22 cellular contexts compared by ENCODE assay signal in the genomic region with DNA sequence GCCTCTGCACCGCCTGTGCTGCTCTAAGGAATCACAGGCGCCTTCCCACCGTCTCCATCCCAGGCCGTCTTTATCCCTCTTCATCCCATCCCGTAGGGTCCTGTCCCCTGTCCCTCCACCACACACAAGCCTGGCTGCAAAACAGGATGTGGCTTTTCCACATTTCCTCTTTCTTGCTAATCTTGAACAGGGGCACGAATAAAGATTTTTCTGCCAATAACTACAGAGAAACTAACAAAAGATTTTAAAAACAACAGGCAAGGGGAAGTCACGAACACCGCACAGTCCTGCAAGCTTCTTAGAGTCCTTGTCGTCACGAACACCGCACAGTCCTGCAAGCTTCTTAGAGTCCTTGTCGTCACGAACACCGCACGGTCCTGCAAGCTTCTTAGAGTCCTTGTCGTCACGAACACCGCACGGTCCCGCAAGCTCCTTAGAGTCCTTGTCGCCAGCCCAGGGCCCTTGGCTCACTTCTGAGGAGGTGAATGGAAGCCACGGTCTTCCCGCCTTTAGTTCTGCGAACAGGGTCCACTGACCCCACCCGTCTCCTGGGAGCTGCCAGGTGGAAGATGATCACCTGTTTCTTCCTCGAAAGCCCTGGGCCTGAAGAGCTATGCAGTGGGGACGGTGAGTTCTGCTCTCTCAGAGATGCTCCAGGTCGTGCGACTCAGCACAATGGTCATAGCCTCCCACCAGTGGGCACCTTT. TPM values are rescaled to one million over a fixed set of nuclear protein-coding genes. Genes with fewer than 3 reads are reported as not detected.
DNase-seq lines count a peak whose midpoint lies in the region; ATAC-seq and TF ChIP-seq lines count a peak whose summit lies in the region.
"Had no signal": no experiment of that assay in that cellular context is flagged by ENCODE, and none has a peak within 500 bp of the region (broad histone marks: within the 10 kb centered on the region; RNA-seq: fewer than 3 reads in every experiment).

No MANE protein-coding gene starts in this region.

- H3K27me3 Mint-ChIP-seq in activated CD4-positive, alpha-beta T cell treated with anti-CD3 and anti-CD28 coated beads, Interleukin-2, amount 10 ng/mL, durations not matched to agents 24 days and 14 days: no peaks in the 10 kb centered on the region
- H3K27me3 Mint-ChIP-seq in neural crest cell (ENCODE audit: low read depth): no peaks in the 10 kb centered on the region
- no peaks in the 10 kb centered on the region for H3K27me3 Mint-ChIP-seq in activated T-cell treated with anti-CD3 and anti-CD28 coated beads, Interleukin-2, amount 50 U/mL, for 4 hours (ENCODE audit: low read depth)

- H3K9me3 Mint-ChIP-seq in activated CD4-positive, alpha-beta T cell treated with anti-CD3 and anti-CD28 coated beads, Interleukin-2, amount 10 ng/mL, durations not matched to agents 24 days and 14 days: peaks cover 13% of the 10 kb centered on the region
- peaks cover 4% of the 10 kb centered on the region for H3K9me3 Mint-ChIP-seq in neural crest cell
- H3K9me3 Mint-ChIP-seq in activated T-cell treated with anti-CD3 and anti-CD28 coated beads, Interleukin-2, amount 50 U/mL, for 4 hours: no peaks in the 10 kb centered on the region

- H3K9me3 ChIP-seq in esophagus squamous epithelium: no peaks in the 10 kb centered on the region
- H3K9me3 ChIP-seq: mucosa of descending colon, neutrophil, SK-N-SH had no signal

- H3K27ac ChIP-seq in HL-60 (replicated peaks) (peak overlapping the region; percentile 55), esophagus squamous epithelium (no peak overlapping the region)
- H3K27ac ChIP-seq: neutrophil had no signal

- peaks cover 0 to 6% (median 0%) of the 10 kb centered on the region in 3 donors for H3K4me1 ChIP-seq in esophagus squamous epithelium

- H3K36me3 Mint-ChIP-seq in activated CD4-positive, alpha-beta T cell treated with anti-CD3 and anti-CD28 coated beads, Interleukin-2, amount 10 ng/mL, durations not matched to agents 24 days and 14 days (ENCODE audit: low read depth): peaks cover 11% of the 10 kb centered on the region
- H3K36me3 Mint-ChIP-seq in neural crest cell (ENCODE audit: low read depth): no peaks in the 10 kb centered on the region
- no peaks in the 10 kb centered on the region for H3K36me3 Mint-ChIP-seq in activated T-cell treated with anti-CD3 and anti-CD28 coated beads, Interleukin-2, amount 50 U/mL, for 4 hours (ENCODE audit: insufficient read depth)

- WGBS in esophagus squamous epithelium, 2 donors: 76 to 81% methylated on average over 14 to 23 of the region's 29 CpGs

- TF ChIP-seq POLR2A in esophagus squamous epithelium (IDR thresholded peaks at IDR 0.05): no peak

- H3K4me3 Mint-ChIP-seq in activated CD4-positive, alpha-beta T cell treated with anti-CD3 and anti-CD28 coated beads, Interleukin-2, amount 10 ng/mL, durations not matched to agents 24 days and 14 days: peak overlapping the region; percentile 21
- H3K4me3 Mint-ChIP-seq in neural crest cell: no peak overlapping the region
- no peak overlapping the region for H3K4me3 Mint-ChIP-seq in activated T-cell treated with anti-CD3 and anti-CD28 coated beads, Interleukin-2, amount 50 U/mL, for 4 hours
- H3K4me3 Mint-ChIP-seq: GM23338 had no signal

- H3K27me3 ChIP-seq in HL-60 (ENCODE audit: insufficient read depth, poor library complexity, severe bottlenecking) (no peaks in the 10 kb centered on the region), esophagus squamous epithelium (peaks cover 0 to 46% (median 0%) of the 10 kb centered on the region in 4 donors)

- H3K27ac Mint-ChIP-seq in activated CD4-positive, alpha-beta T cell treated with anti-CD3 and anti-CD28 coated beads, Interleukin-2, amount 10 ng/mL, durations not matched to agents 24 days and 14 days: peak overlapping the region; percentile 71
- peak overlapping the region; percentile 68 for H3K27ac Mint-ChIP-seq in neural crest cell (ENCODE audit: unreplicated experiment)
- H3K27ac Mint-ChIP-seq: GM23338 had no signal

- DNase-seq in activated CD4-positive, alpha-beta T cell treated with anti-CD3 and anti-CD28 coated beads, Interleukin-2, amount 10 ng/mL, durations not matched to agents 24 days and 14 days: no peak
- no peak for DNase-seq in activated CD4-positive, alpha-beta T cell treated with anti-CD3 and anti-CD28 coated beads for 4 hours
- DNase-seq in HL-60 (ENCODE audit: low read depth in 1 of 2, low spot score in 1 of 2): peak in 1 of 2 experiments; percentile 66
- DNase-seq in UCSD-AML1 (lab: John Stamatoyannopoulos, UW; ENCODE audit: unreplicated experiment): peak; percentile 18
- DNase-seq in neural crest cell (ENCODE audit: low read depth, low spot score): no peak
- no peak for DNase-seq in esophagus squamous epithelium (lab: John Stamatoyannopoulos, UW)
- no peak for DNase-seq in activated T-cell treated with anti-CD3 and anti-CD28 coated beads, Interleukin-2, amount 50 U/mL, for 4 hours
- DNase-seq: amygdala, DMS53, foreskin fibroblast, Karpas-422, mucosa of descending colon, NCI-H446 treated with DMSO at 0.1 percent for 48 hours, retina, RPMI8226, SK-N-SH, T1000 had no signal

- H3K4me1 Mint-ChIP-seq in activated CD4-positive, alpha-beta T cell treated with anti-CD3 and anti-CD28 coated beads, Interleukin-2, amount 10 ng/mL, durations not matched to agents 24 days and 14 days: peaks cover 75% of the 10 kb centered on the region
- peaks cover 33% of the 10 kb centered on the region for H3K4me1 Mint-ChIP-seq in neural crest cell
- H3K4me1 Mint-ChIP-seq in activated T-cell treated with anti-CD3 and anti-CD28 coated beads, Interleukin-2, amount 50 U/mL, for 4 hours (ENCODE audit: low read depth): peaks cover 28% of the 10 kb centered on the region
- H3K4me1 Mint-ChIP-seq: GM23338 had no signal

- no peaks in the 10 kb centered on the region for H3K36me3 ChIP-seq in esophagus squamous epithelium
- H3K36me3 ChIP-seq: neutrophil had no signal

- ATAC-seq in HG03571 (IDR thresholded peaks at IDR 0.05; ENCODE audit: unreplicated experiment): no peak
- ATAC-seq in activated T-cell treated with anti-CD3 and anti-CD28 coated beads, Interleukin-2, amount 50 U/mL, for 4 hours: no peak
- ATAC-seq: activated CD4-positive, CD25-positive, alpha-beta regulatory T cell treated with anti-CD3 and anti-CD28 coated beads, Interleukin-2, amount 50 U/mL, for 24 hours; GM12878; GM23338; mucosa of descending colon had no signal

- intact Hi-C loops in activated CD4-positive, alpha-beta T cell treated with anti-CD3 and anti-CD28 coated beads, Interleukin-2, amount 10 ng/mL, durations not matched to agents 24 days and 14 days (cut with micrococcal nuclease): no loop called here
- intact Hi-C loops in esophagus squamous epithelium (cut with DNase I): no loop called here

- no peak overlapping the region for H3K4me3 ChIP-seq in HL-60 (replicated peaks; ENCODE audit: insufficient read depth, low read length)
- H3K4me3 ChIP-seq in esophagus squamous epithelium: no peak overlapping the region
- H3K4me3 ChIP-seq: GM12878, GM23338, mucosa of descending colon had no signal

- TF ChIP-seq CTCF in HL-60 (IDR thresholded peaks at IDR 0.05; ENCODE audit: insufficient read depth, low read length) (no peak), neural crest cell (conservative IDR thresholded peaks at IDR 0.05) (no peak), esophagus squamous epithelium (IDR thresholded peaks at IDR 0.05) (no peak)

RNA-seq across cellular contexts. Expression of a gene that starts 10.3 kb away (rescaled TPM):
- total RNA-seq in activated CD4-positive, alpha-beta T cell treated with anti-CD3 and anti-CD28 coated beads, Interleukin-2, amount 10 ng/mL, durations not matched to agents 24 days and 14 days: 114 and 121 TPM in 2 replicates
- total RNA-seq in neural crest cell (80.9 and 81.5 TPM in 2 replicates), esophagus squamous epithelium (10 to 100 TPM; 24.7 to 77.6 (median 64.6) TPM)
- 10 to 100 TPM; 46.9 to 58.1 (median 47.9) TPM for total RNA-seq in activated T-cell treated with anti-CD3 and anti-CD28 coated beads, Interleukin-2, amount 50 U/mL, for 4 hours
